Comparison of ENCODE assay signal across 1 cellular context in the genomic region with DNA sequence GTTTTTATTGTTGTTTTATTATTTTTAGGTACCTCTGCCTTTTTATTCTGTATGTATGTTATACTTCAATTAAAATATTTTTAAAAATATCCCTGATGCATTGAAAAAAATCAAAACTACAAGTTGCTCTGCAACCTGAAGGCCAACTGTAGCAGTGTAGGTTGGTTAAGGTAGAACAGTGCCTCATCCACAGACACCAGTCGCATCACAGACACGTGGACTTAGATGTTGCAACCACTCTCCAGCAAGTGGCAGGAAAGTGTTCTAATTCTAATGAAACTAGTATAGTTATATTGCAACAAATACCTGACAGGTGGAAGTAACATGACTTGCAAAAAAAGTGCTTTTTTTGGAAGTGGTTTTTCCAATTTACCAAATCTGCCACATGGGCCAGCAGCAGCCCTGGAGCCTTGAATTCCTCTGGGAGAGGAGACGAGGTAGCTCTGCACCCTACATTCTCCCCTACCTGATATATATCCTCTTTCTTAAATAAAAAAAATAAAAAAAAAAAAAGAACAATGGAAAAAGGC.
TF ChIP-seq lines count a peak whose summit lies in the region.

No MANE protein-coding gene starts in this region.

TF ChIP-seq in IMR-90, 13 proteins besides CTCF, POLR2A, EP300 and RAD21 (continued from another document):
- TF ChIP-seq MAFK (IDR thresholded peaks at IDR 0.05; ENCODE audit: low read depth, low read length): no peak
- no peak for TF ChIP-seq MAZ (IDR thresholded peaks at IDR 0.05; ENCODE audit: borderline replicate concordance, low read depth, low read length)
- TF ChIP-seq NFE2L2 (IDR thresholded peaks at IDR 0.05; ENCODE audit: low read depth, low read length): peak; percentile 62
- TF ChIP-seq CEBPB (IDR thresholded peaks at IDR 0.05; ENCODE audit: low read depth, low read length): no peak
- no peak for TF ChIP-seq CHD1 (IDR thresholded peaks at IDR 0.05; ENCODE audit: low read depth, low read length)
- TF ChIP-seq RFX5 (IDR thresholded peaks at IDR 0.05; ENCODE audit: low read depth, low read length): no peak
